9 cellular contexts compared by ENCODE assay signal in the genomic region with DNA sequence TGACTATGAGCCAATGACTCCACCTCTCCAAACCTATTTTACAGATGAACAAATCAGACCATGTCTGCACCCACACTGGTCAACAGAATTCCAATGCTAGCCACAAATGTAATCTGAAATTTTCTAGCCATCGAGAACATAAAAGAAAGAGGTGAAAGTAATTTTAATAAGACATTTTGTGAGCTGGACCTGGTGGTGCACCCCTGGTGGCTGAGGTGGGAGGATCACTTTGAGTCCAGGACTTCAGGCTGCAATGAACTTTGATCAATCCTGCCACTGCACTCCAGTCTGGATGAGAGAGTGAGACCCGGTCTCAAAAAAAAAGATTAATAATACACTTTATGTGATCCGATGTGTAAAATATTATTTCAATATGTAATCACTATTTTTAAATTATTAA. TPM values are rescaled to one million over a fixed set of nuclear protein-coding genes. Genes with fewer than 3 reads are reported as not detected.
DNase-seq lines count a peak whose midpoint lies in the region; ATAC-seq, FAIRE-seq and TF ChIP-seq lines count a peak whose summit lies in the region.
"Had no signal": no experiment of that assay in that cellular context is flagged by ENCODE, and none has a peak within 500 bp of the region (broad histone marks: within the 10 kb centered on the region; RNA-seq: fewer than 3 reads in every experiment).

No MANE protein-coding gene starts in this region.

- no peak for ATAC-seq in sciatic nerve
- ATAC-seq in HG02981 (IDR thresholded peaks at IDR 0.05; ENCODE audit: unreplicated experiment), result no peak

- H3K27me3 ChIP-seq in bronchial epithelial cell (ENCODE audit: control insufficient read depth, insufficient read depth, low read length), result no peaks in the 10 kb centered on the region

- peaks cover 16% of the 10 kb centered on the region for H3K9me3 Mint-ChIP-seq in HFFc6
- H3K9me3 Mint-ChIP-seq: memory B cell had no signal

- H3K27me3 Mint-ChIP-seq in HFFc6 (ENCODE audit: insufficient read depth), result no peaks in the 10 kb centered on the region
- H3K27me3 Mint-ChIP-seq: memory B cell had no signal

- intact Hi-C loops in sciatic nerve (cut with DNase I), result no loop called here

- H3K27ac Mint-ChIP-seq in HFFc6, result no peak overlapping the region
- H3K27ac Mint-ChIP-seq: memory B cell had no signal

- peaks cover 10% of the 10 kb centered on the region for H3K36me3 Mint-ChIP-seq in HFFc6 (ENCODE audit: low read depth)
- H3K36me3 Mint-ChIP-seq: memory B cell had no signal

- H3K4me3 ChIP-seq in bronchial epithelial cell (ENCODE audit: low read depth, low read length), result no peak overlapping the region

- peaks cover 21% of the 10 kb centered on the region for H3K4me1 Mint-ChIP-seq in HFFc6 (ENCODE audit: low read depth)
- H3K4me1 Mint-ChIP-seq: memory B cell had no signal

- no peak overlapping the region for H3K4me3 Mint-ChIP-seq in HFFc6
- H3K4me3 Mint-ChIP-seq: memory B cell had no signal

- FAIRE-seq in bronchial epithelial cell (lab: Jason Lieb, UNC), result no peak
- FAIRE-seq: endometrium, GM18507, TTC549 had no signal

- peak; percentile 74 for TF ChIP-seq CTCF in HFFc6 (IDR thresholded peaks at IDR 0.05)
- TF ChIP-seq CTCF in bronchial epithelial cell (IDR thresholded peaks at IDR 0.05; ENCODE audit: insufficient read depth, low read length, severe bottlenecking), result peak; percentile 28

- DNase-seq in HFFc6, result no peak
- no peak for DNase-seq in bronchial epithelial cell (ENCODE audit: low read depth)
- peak; percentile 10 for DNase-seq in sciatic nerve (ENCODE audit: low spot score)
- no peak for DNase-seq in stimulated activated CD4-positive, alpha-beta T cell treated with anti-CD3 and anti-CD28 coated beads, Interleukin-2, amount 100 ng/mL, for 48 hours

- no peaks in the 10 kb centered on the region for H3K36me3 ChIP-seq in bronchial epithelial cell (ENCODE audit: control insufficient read depth, insufficient read depth, low read length)

RNA-seq across cellular contexts. Expression of a gene that starts 9.4 kb away (rescaled TPM):
- total RNA-seq in HFFc6 (2021; fragmentation: NEBNext Ultra II Directional; extraction: Animal tissue kit (Norgen Biotek cat#: 25700)), result 10 to 100 TPM; 28.1 to 34.2 (median 30.0) TPM
- total RNA-seq in bronchial epithelial cell, result 58.4 and 73.0 TPM in 2 replicates
- 33.8 TPM for total RNA-seq in sciatic nerve

RNA-seq across cellular contexts. Expression of a gene that starts 10.3 kb away (rescaled TPM):
- total RNA-seq in HFFc6 (2021; fragmentation: NEBNext Ultra II Directional; extraction: Animal tissue kit (Norgen Biotek cat#: 25700)), result under 1 TPM in 1 of 6 experiments, not detected in 5; 0.05 TPM
- total RNA-seq in bronchial epithelial cell (under 0.01 and 0.38 TPM in 2 replicates), sciatic nerve (not detected)

RNA-seq across cellular contexts. Expression of a gene that starts 27.8 kb away (rescaled TPM):
- total RNA-seq in HFFc6 (2021; fragmentation: NEBNext Ultra II Directional; extraction: Animal tissue kit (Norgen Biotek cat#: 25700)), result 1 to 10 TPM in 4 of 6 experiments, under 1 TPM in 2; 0.69 to 1.6 (median 1.0) TPM
- total RNA-seq in bronchial epithelial cell, result under 0.01 and 0.64 TPM in 2 replicates
- total RNA-seq in sciatic nerve, result 1.9 TPM

RNA-seq across cellular contexts. Expression of a gene that starts 43.2 kb away (rescaled TPM):
- 100 to 1,000 TPM; 237 to 356 (median 265) TPM for total RNA-seq in HFFc6 (2021; fragmentation: NEBNext Ultra II Directional; extraction: Animal tissue kit (Norgen Biotek cat#: 25700))
- total RNA-seq in bronchial epithelial cell (29.4 and 35.0 TPM in 2 replicates), sciatic nerve (159 TPM)
